9 cellular contexts compared by ENCODE assay signal in genomic region chr6:139325003-139325600, GRCh38. TPM values are rescaled to one million over a fixed set of nuclear protein-coding genes. Genes with fewer than 3 reads are reported as not detected.
DNase-seq lines count a peak whose midpoint lies in the region; ATAC-seq and TF ChIP-seq lines count a peak whose summit lies in the region.
"Had no signal": no experiment of that assay in that cellular context is flagged by ENCODE, and none has a peak within 500 bp of the region (broad histone marks: within the 10 kb centered on the region; RNA-seq: fewer than 3 reads in every experiment).

No MANE protein-coding gene starts in this region.

- peak overlapping the region; percentile 92 for H3K27ac ChIP-seq in MM.1S (ENCODE audit: low read length)
- H3K27ac ChIP-seq in endodermal cell (ENCODE audit: low read depth, low read length) = no peak overlapping the region

- peaks cover 26% of the 10 kb centered on the region for H3F3A ChIP-seq in MM.1S (ENCODE audit: insufficient read depth, low read length)

- H3K4me3 ChIP-seq in MM.1S (ENCODE audit: low read length) = no peak overlapping the region; the same call in 1 of the 2 replicates
- no peak overlapping the region for H3K4me3 ChIP-seq in endodermal cell (ENCODE audit: low read length)
- H3K4me3 ChIP-seq: K562 had no signal

- H4K20me1 ChIP-seq in MM.1S (ENCODE audit: insufficient read depth, low read length) = no peaks in the 10 kb centered on the region

- H3K4me2 ChIP-seq in MM.1S (ENCODE audit: low read depth, low read length) = peak overlapping the region; percentile 37

- H3K36me3 Mint-ChIP-seq in naive B cell = peaks cover 6 to 7% of the 10 kb centered on the region in 2 donors
- no peaks in the 10 kb centered on the region for H3K36me3 Mint-ChIP-seq in HFFc6 (ENCODE audit: low read depth)
- no peaks in the 10 kb centered on the region for H3K36me3 Mint-ChIP-seq in endodermal cell (ENCODE audit: low read depth)

- TF ChIP-seq CTCF in MM.1S (IDR thresholded peaks at IDR 0.05; ENCODE audit: low read length) (no peak), HFFc6 (IDR thresholded peaks at IDR 0.05) (no peak), endodermal cell (conservative IDR thresholded peaks at IDR 0.05) (no peak)

- H3K9ac ChIP-seq in MM.1S (ENCODE audit: low read length) (peak overlapping the region; percentile 45), endodermal cell (ENCODE audit: extremely low read depth, low read length, poor library complexity, severe bottlenecking) (no peak overlapping the region)

- no peaks in the 10 kb centered on the region for H3K79me2 ChIP-seq in MM.1S (ENCODE audit: low read length)

- H3K4me3 Mint-ChIP-seq in naive B cell (peak overlapping the region in 5 of 8 donors; percentile 43 to 69 (median 55)), HFFc6 (no peak overlapping the region), endodermal cell (no peak overlapping the region)

- peaks cover 29% of the 10 kb centered on the region for H3K4me1 ChIP-seq in MM.1S (ENCODE audit: low read length)
- no peaks in the 10 kb centered on the region for H3K4me1 ChIP-seq in endodermal cell (ENCODE audit: control insufficient read depth, insufficient read depth, low read length)

- H3K27ac Mint-ChIP-seq in naive B cell (peak overlapping the region in 4 of 6 donors; percentile 16 to 81 (median 66)), HFFc6 (no peak overlapping the region), endodermal cell (no peak overlapping the region)

- H2AFZ ChIP-seq in MM.1S (ENCODE audit: low read length) = 0 out of 2 replicates have a peak overlapping the region, but pooled peaks have one; percentile 42

- H3K9me3 Mint-ChIP-seq in naive B cell (peaks cover 0 to 6% (median 0%) of the 10 kb centered on the region in 7 donors), HFFc6 (no peaks in the 10 kb centered on the region), endodermal cell (peaks cover 7% of the 10 kb centered on the region)

- DNase-seq in MM.1S (peak; percentile 68), naive B cell (peak; percentile 58), medulla oblongata (ENCODE audit: extremely low spot score) (no peak), DMS 273 treated with DMSO at 0.1 percent for 48 hours (lab: John Stamatoyannopoulos, UW) (no peak), HFFc6 (no peak), endodermal cell (no peak)

- no peaks in the 10 kb centered on the region for H3K27me3 ChIP-seq in MM.1S (replicated peaks; ENCODE audit: insufficient read depth, low read length)
- H3K27me3 ChIP-seq in endodermal cell (ENCODE audit: control insufficient read depth, insufficient read depth, low read length, poor library complexity, severe bottlenecking) = no peaks in the 10 kb centered on the region

- H3K9me2 ChIP-seq in MM.1S (replicated peaks; ENCODE audit: insufficient read depth, low read length) = no peaks in the 10 kb centered on the region

- H3K36me3 ChIP-seq in MM.1S (replicated peaks; ENCODE audit: insufficient read depth, low read length) (no peaks in the 10 kb centered on the region), endodermal cell (ENCODE audit: control insufficient read depth, insufficient read depth, low read length) (no peaks in the 10 kb centered on the region)

- H3K27me3 Mint-ChIP-seq in naive B cell (no peaks in the 10 kb centered on the region), HFFc6 (ENCODE audit: insufficient read depth) (no peaks in the 10 kb centered on the region; the same call in 1 of the 2 replicates), endodermal cell (ENCODE audit: insufficient read depth) (no peaks in the 10 kb centered on the region)

- H3K4me1 Mint-ChIP-seq in naive B cell (peaks cover 26 to 49% (median 26%) of the 10 kb centered on the region in 3 donors), HFFc6 (ENCODE audit: low read depth) (peaks cover 10% of the 10 kb centered on the region), endodermal cell (peaks cover 9% of the 10 kb centered on the region)

- H3K9me3 ChIP-seq in MM.1S (replicated peaks; ENCODE audit: insufficient read depth, low read length) (no peaks in the 10 kb centered on the region; the same call in 1 of the 2 replicates), endodermal cell (ENCODE audit: control insufficient read depth, low read length) (no peaks in the 10 kb centered on the region)

- ATAC-seq in GM18517 (IDR thresholded peaks at IDR 0.05; ENCODE audit: unreplicated experiment) = peak; percentile 52
- ATAC-seq in GM21825 (IDR thresholded peaks at IDR 0.05; ENCODE audit: unreplicated experiment) = peak; percentile 51
- ATAC-seq in naive B cell (ENCODE audit: low read depth in 2 of 2) = peak; percentile 45 to 62
- ATAC-seq: K562 had no signal

RNA-seq across cellular contexts. Expression of gene TXLNB, which starts 33.3 kb away (rescaled TPM):
- 1 to 10 TPM in 2 of 6 donors, under 1 TPM in 4; 0.35 to 2.1 (median 0.74) TPM for polyA plus RNA-seq in naive B cell (ENCODE audit: low read depth in 6 of 6)
- under 1 TPM in 1 of 6 experiments, not detected in 5; 0.07 TPM for total RNA-seq in HFFc6 (2021; fragmentation: NEBNext Ultra II Directional; extraction: Animal tissue kit (Norgen Biotek cat#: 25700))
- not detected for total RNA-seq in endodermal cell
- polyA plus RNA-seq in endodermal cell (2013, experiment 1 of 2) = 0.46 TPM
- polyA plus RNA-seq in endodermal cell (2013, experiment 2 of 2) = 0.62 TPM
- total RNA-seq: K562 had no signal
- polyA plus RNA-seq: K562 had no signal

RNA-seq across cellular contexts. Expression of gene CITED2, which starts 49.3 kb away (rescaled TPM):
- polyA plus RNA-seq in naive B cell (ENCODE audit: low read depth in 6 of 6) = 10 to 100 TPM in 5 of 6 donors, 1 to 10 TPM in 1; 6.0 to 19.3 (median 16.5) TPM
- 1,000 to 10,000 TPM; 1,147 to 1,717 (median 1,616) TPM for total RNA-seq in HFFc6 (2021; fragmentation: NEBNext Ultra II Directional; extraction: Animal tissue kit (Norgen Biotek cat#: 25700))
- 100 to 1,000 TPM in 1 of 2 donors, 10 to 100 TPM in 1; 80.2 to 118 TPM for total RNA-seq in endodermal cell
- 210 TPM for polyA plus RNA-seq in endodermal cell (2013, experiment 1 of 2)
- 179 TPM for polyA plus RNA-seq in endodermal cell (2013, experiment 2 of 2)

Comparison
In these comparisons a context has a peak if more than half of its experiments do, and no peak if none do; other contexts are left out.
1. DNase-seq: peak in MM.1S (single experiment) and naive B cell (single experiment); none in medulla oblongata (single experiment), DMS 273 treated with DMSO at 0.1 percent for 48 hours (single experiment), HFFc6 (single experiment) and endodermal cell (single experiment).
2. H3K27ac Mint-ChIP-seq: peak in naive B cell (4 of 6); none in HFFc6 (single experiment) and endodermal cell (single experiment).
3. H3K4me3 Mint-ChIP-seq: peak in naive B cell (5 of 8); none in HFFc6 (single experiment) and endodermal cell (single experiment).
4. RNA of gene CITED2, which starts 49.3 kb away (total RNA-seq): 1,147 to 1,717 TPM in HFFc6; 80.2 to 118 TPM in endodermal cell; every median in the first group is over 4 times any median in the second.
5. Peak in every context shown above with its lines, with median percentiles within 50 percentile points of each other: ATAC-seq.